14 cellular contexts compared by ENCODE assay signal in genomic region chr4:87041142-87041541, GRCh38.
DNase-seq lines count a peak whose midpoint lies in the region; ATAC-seq, FAIRE-seq and TF ChIP-seq lines count a peak whose summit lies in the region.
"Had no signal": no experiment of that assay in that cellular context is flagged by ENCODE, and none has a peak within 500 bp of the region (broad histone marks: within the 10 kb centered on the region; RNA-seq: fewer than 3 reads in every experiment).

No MANE protein-coding gene starts in this region.

- H3K27ac Mint-ChIP-seq in MCF 10A (ENCODE audit: low read depth, unreplicated experiment): no peak overlapping the region
- H3K27ac Mint-ChIP-seq in nephron: peak overlapping the region; percentile 41 to 85 (median 54)

- H3K4me3 Mint-ChIP-seq in MCF 10A (ENCODE audit: unreplicated experiment) (no peak overlapping the region), nephron (no peak overlapping the region)
- H3K4me3 Mint-ChIP-seq: activated T-cell treated with anti-CD3 and anti-CD28 coated beads, Interleukin-2, amount 50 U/mL, for 4 hours had no signal

- H3K27ac ChIP-seq in breast epithelium (peak overlapping the region; percentile 38 to 74), upper lobe of left lung (peak overlapping the region in 3 of 4 donors; percentile 9 to 51 (median 27))
- H3K27ac ChIP-seq: PC-9 had no signal

- peak in 1 of 2 donors; percentile 77 for ATAC-seq in upper lobe of left lung (ENCODE audit: low FRiP score in 2 of 2)
- ATAC-seq: activated T-cell treated with anti-CD3 and anti-CD28 coated beads, Interleukin-2, amount 50 U/mL, for 4 hours had no signal

- peaks cover 3 to 8% of the 10 kb centered on the region in 2 donors for H3K4me1 ChIP-seq in breast epithelium
- H3K4me1 ChIP-seq in upper lobe of left lung: peaks cover 68 to 92% (median 76%) of the 10 kb centered on the region in 4 donors

- H3K9me3 Mint-ChIP-seq in MCF 10A (ENCODE audit: unreplicated experiment) (no peaks in the 10 kb centered on the region), nephron (no peaks in the 10 kb centered on the region)
- H3K9me3 Mint-ChIP-seq: activated T-cell treated with anti-CD3 and anti-CD28 coated beads, Interleukin-2, amount 50 U/mL, for 4 hours had no signal

- H3K36me3 Mint-ChIP-seq in MCF 10A (ENCODE audit: insufficient read depth, unreplicated experiment): peaks cover under 1% of the 10 kb centered on the region
- H3K36me3 Mint-ChIP-seq in nephron (ENCODE audit: low read depth): no peaks in the 10 kb centered on the region

- POLR2A ChIA-PET in MCF 10A (lab: Yijun Ruan, JAX): interaction anchor here (0.7 to 1.4 kb wide), 2 partner anchors 15 to 64 kb away, joined by 5 read pairs; no protein-coding TSS in a partner anchor

- TF ChIP-seq CTCF in breast epithelium (IDR thresholded peaks at IDR 0.05): no peak
- TF ChIP-seq CTCF in MCF 10A (IDR thresholded peaks at IDR 0.05; ENCODE audit: unreplicated experiment): no peak
- no peak for TF ChIP-seq CTCF in nephron (IDR thresholded peaks at IDR 0.05; ENCODE audit: unreplicated experiment in 3 of 3)
- TF ChIP-seq CTCF in upper lobe of left lung (IDR thresholded peaks at IDR 0.05): no peak

- WGBS in upper lobe of left lung, 2 donors: 96 to 100% methylated on average over 3 of the region's 3 CpGs

- H3K4me3 ChIP-seq in breast epithelium (no peak overlapping the region), upper lobe of left lung (no peak overlapping the region)
- H3K4me3 ChIP-seq: PC-9 had no signal

- TF ChIP-seq POLR2A in breast epithelium (IDR thresholded peaks at IDR 0.05) (no peak), erythroblast (IDR thresholded peaks at IDR 0.05; ENCODE audit: low read length) (no peak), upper lobe of left lung (IDR thresholded peaks at IDR 0.05) (no peak), H54 (IDR thresholded peaks at IDR 0.05; ENCODE audit: low read depth, low read length) (no peak)

- DNase-seq in breast epithelium (ENCODE audit: low spot score in 2 of 2) (no peak), MCF 10A (ENCODE audit: unreplicated experiment) (no peak), erythroblast (lab: John Stamatoyannopoulos, UW) (peak; percentile 47 to 62), upper lobe of left lung (no peak), NCI-H1930 (lab: John Stamatoyannopoulos, UW) (no peak), H54 (ENCODE audit: insufficient read length, low spot score) (no peak), NCI-H82 (lab: John Stamatoyannopoulos, UW) (no peak)
- DNase-seq: activated CD4-positive, alpha-beta T cell treated with anti-CD3 and anti-CD28 coated beads for 1 hour; activated T-cell treated with anti-CD3 and anti-CD28 coated beads, Interleukin-2, amount 50 U/mL, for 4 hours; anterior cingulate cortex; HCEC 1CT; PC-9 had no signal

- H3K36me3 ChIP-seq in breast epithelium: no peaks in the 10 kb centered on the region
- no peaks in the 10 kb centered on the region for H3K36me3 ChIP-seq in upper lobe of left lung

- CTCF ChIA-PET in MCF 10A (lab: Yijun Ruan, JAX): interaction anchor here (1.3 kb wide), 1 partner anchor 119 kb away, joined by 3 read pairs; no protein-coding TSS in a partner anchor

- no peaks in the 10 kb centered on the region for H3K9me3 ChIP-seq in breast epithelium
- no peaks in the 10 kb centered on the region for H3K9me3 ChIP-seq in upper lobe of left lung

- no peaks in the 10 kb centered on the region for H3K27me3 Mint-ChIP-seq in MCF 10A (ENCODE audit: insufficient read depth, unreplicated experiment)
- H3K27me3 Mint-ChIP-seq in nephron (ENCODE audit: low read depth): no peaks in the 10 kb centered on the region

- no peak for FAIRE-seq in H54 (lab: Jason Lieb, UNC)
- FAIRE-seq: keratinocyte had no signal

- intact Hi-C loops in breast epithelium (cut with DNase I; ENCODE audit: low total_unique reads): no loop called here
- intact Hi-C loops in MCF 10A (cut with micrococcal nuclease): no loop called here

- peaks cover 20% of the 10 kb centered on the region for H3K4me1 Mint-ChIP-seq in MCF 10A (ENCODE audit: insufficient read depth, unreplicated experiment)
- H3K4me1 Mint-ChIP-seq in nephron: peaks cover 34% of the 10 kb centered on the region

- no peaks in the 10 kb centered on the region for H3K27me3 ChIP-seq in breast epithelium
- no peaks in the 10 kb centered on the region for H3K27me3 ChIP-seq in upper lobe of left lung

- TF ChIP-seq EP300 in upper lobe of left lung (IDR thresholded peaks at IDR 0.05): no peak

- BruUV-seq in MCF 10A (replicated peaks; lab: Mats Ljungman, UMichigan): no TSS peak

Comparison
In these comparisons a context has a peak if more than half of its experiments do, and no peak if none do; other contexts are left out.
1. DNase-seq: peak in erythroblast (2 of 2); none in breast epithelium (0 of 2), MCF 10A (single experiment), upper lobe of left lung (0 of 2), NCI-H1930 (0 of 2), H54 (single experiment) and NCI-H82 (single experiment).